20 cellular contexts compared by ENCODE assay signal in the genomic region with DNA sequence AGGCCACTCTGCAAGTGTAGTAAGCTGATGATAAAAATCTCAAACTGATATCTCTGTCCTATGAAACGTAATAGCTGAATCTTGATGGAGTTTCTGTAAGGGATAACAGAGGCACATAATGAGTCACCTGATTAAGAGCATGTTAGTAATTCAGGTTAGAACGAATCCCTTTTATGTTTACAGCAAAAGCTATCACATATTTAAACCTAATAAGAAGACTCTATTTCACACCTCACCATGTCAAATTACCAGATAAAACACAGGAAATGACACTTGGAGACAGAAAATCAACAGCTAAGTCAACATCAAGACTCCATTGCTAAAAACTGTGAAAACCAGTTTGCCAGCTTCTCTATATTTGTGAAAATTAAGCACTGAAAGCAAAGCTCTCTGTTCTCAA. TPM values are rescaled to one million over a fixed set of nuclear protein-coding genes. Genes with fewer than 3 reads are reported as not detected.
A peak's percentile ranks its signal among the peaks of the same experiment; 100 is the strongest.
DNase-seq lines count a peak whose midpoint lies in the region; ATAC-seq, FAIRE-seq and TF ChIP-seq lines count a peak whose summit lies in the region.
"Had no signal": no experiment of that assay in that cellular context is flagged by ENCODE, and none has a peak within 500 bp of the region (broad histone marks: within the 10 kb centered on the region; RNA-seq: fewer than 3 reads in every experiment).

No MANE protein-coding gene starts in this region.

- no peaks in the 10 kb centered on the region for H3K9me3 Mint-ChIP-seq in activated CD4-positive, alpha-beta T cell treated with anti-CD3 and anti-CD28 coated beads, Interleukin-2, amount 10 ng/mL, durations not matched to agents 7 days and 5 days
- no peaks in the 10 kb centered on the region for H3K9me3 Mint-ChIP-seq in T-cell
- H3K9me3 Mint-ChIP-seq: neural progenitor cell had no signal

- H3K9ac ChIP-seq in GM12878 (ENCODE audit: control insufficient read depth, insufficient read depth, low read length) = no peak overlapping the region
- H3K9ac ChIP-seq: neural progenitor cell had no signal

- peaks cover 29% of the 10 kb centered on the region for H3K36me3 Mint-ChIP-seq in activated CD4-positive, alpha-beta T cell treated with anti-CD3 and anti-CD28 coated beads, Interleukin-2, amount 10 ng/mL, durations not matched to agents 7 days and 5 days (ENCODE audit: low read depth)
- peaks cover 54% of the 10 kb centered on the region for H3K36me3 Mint-ChIP-seq in T-cell

- H3K9me3 ChIP-seq in GM12878 (replicated peaks; ENCODE audit: control insufficient read depth, insufficient read depth, low read length) = no peaks in the 10 kb centered on the region
- no peaks in the 10 kb centered on the region for H3K9me3 ChIP-seq in neutrophil
- H3K9me3 ChIP-seq: HAP-1 had no signal

- H3K4me1 Mint-ChIP-seq in activated CD4-positive, alpha-beta T cell treated with anti-CD3 and anti-CD28 coated beads, Interleukin-2, amount 10 ng/mL, durations not matched to agents 7 days and 5 days = peaks cover 12% of the 10 kb centered on the region
- H3K4me1 Mint-ChIP-seq in T-cell = peaks cover 4 to 58% (median 32%) of the 10 kb centered on the region in 3 donors
- H3K4me1 Mint-ChIP-seq: neural progenitor cell had no signal

- BruUV-seq in GM12878 (replicated peaks; lab: Mats Ljungman, UMichigan) = no TSS peak

- peak; percentile 54 for FAIRE-seq in GM12878 (lab: Jason Lieb, UNC)

- TF ChIP-seq POLR2A in GM12878 (IDR thresholded peaks at IDR 0.05; ENCODE audit: low read depth, low read length) = no peak

- no peak for TF ChIP-seq RAD21 in GM12878 (IDR thresholded peaks at IDR 0.05; ENCODE audit: insufficient read depth, low read depth, low read length)

- H3K4me2 ChIP-seq in GM12878 (ENCODE audit: control insufficient read depth, insufficient read depth) = no peak overlapping the region
- H3K4me2 ChIP-seq: neural progenitor cell had no signal

- H2AFZ ChIP-seq in GM12878 (ENCODE audit: control insufficient read depth, low read depth, low read length) = no peak overlapping the region
- H2AFZ ChIP-seq: neural progenitor cell had no signal

- no peak; a peak in 1 of 4 replicates for TF ChIP-seq EP300 in GM12878 (IDR thresholded peaks at IDR 0.05; ENCODE audit: borderline replicate concordance in 1 of 2, control insufficient read depth in 1 of 2, low read depth in 2 of 2, low read length in 2 of 2)

- POLR2A ChIA-PET in activated CD4-positive, alpha-beta T cell treated with anti-CD3 and anti-CD28 coated beads, Interleukin-2, amount 10 ng/mL, durations not matched to agents 7 days and 5 days (lab: Charles Lee) = no interaction called here
- POLR2A ChIA-PET in T-cell (lab: Charles Lee) = interaction anchor here in 1 of 2 donors (0.5 to 1.4 kb wide), 8 partner anchors 9 to 113 kb away, joined by 3 to 7 read pairs (median 4); partner anchors contain the start of genes APMAP and CST7
- POLR2A ChIA-PET in GM12878 (lab: Charles Lee) = interaction anchor here (1.2 kb wide), 1 partner anchor 243 kb away, joined by 3 read pairs; no protein-coding TSS in a partner anchor

- SMC1A ChIA-PET in GM12878 (lab: Charles Lee; ENCODE audit: uncharacterized antibody, unreplicated experiment) = no interaction called here

- RAD21 ChIA-PET in GM12878 (lab: Charles Lee; ENCODE audit: unreplicated experiment) = no interaction called here

- H3K4me3 ChIP-seq in GM12878 (no peak overlapping the region), neutrophil (ENCODE audit: low read depth in 1 of 2, low read length in 1 of 2) (no peak overlapping the region)
- H3K4me3 ChIP-seq: HAP-1, neural progenitor cell had no signal

- no peaks in the 10 kb centered on the region for H3K27me3 ChIP-seq in GM12878 (replicated peaks in 1 of 2; ENCODE audit: control insufficient read depth in 2 of 2, insufficient read depth in 2 of 2, low read length in 1 of 2)
- H3K27me3 ChIP-seq in neutrophil = no peaks in the 10 kb centered on the region
- H3K27me3 ChIP-seq: neural progenitor cell had no signal

- intact Hi-C loops in GM12878 (cut with micrococcal nuclease; ENCODE audit: unreplicated experiment) = no loop called here

- H3K27ac ChIP-seq in GM12878 (ENCODE audit: control insufficient read depth, insufficient read depth) (no peak overlapping the region), neutrophil (peak overlapping the region; percentile 68)
- H3K27ac ChIP-seq: neural progenitor cell had no signal

- CTCF ChIA-PET in activated CD4-positive, alpha-beta T cell treated with anti-CD3 and anti-CD28 coated beads, Interleukin-2, amount 10 ng/mL, durations not matched to agents 7 days and 5 days (lab: Charles Lee) = interaction anchor here (0.9 to 1.4 kb wide), 4 partner anchors 11 to 43 kb away, joined by 3 to 4 read pairs (median 3); partner anchors contain the start of gene CST7
- CTCF ChIA-PET in T-cell (lab: Charles Lee) (interaction anchor here (0.5 to 1.3 kb wide), 4 partner anchors 12 to 578 kb away, joined by 3 to 10 read pairs (median 4); partner anchors contain the start of gene CST7 (in 1 of the 2)), GM12878 (lab: Yijun Ruan, JAX) (interaction anchor here (0.6 to 2.2 kb wide), 4 partner anchors 17 to 76 kb away, joined by 3 to 7 read pairs (median 3); no protein-coding TSS in a partner anchor)

- in situ Hi-C loops in GM12878 (cut with MboI) = no loop called here

- peak overlapping the region; percentile 51 for H3K27ac Mint-ChIP-seq in activated CD4-positive, alpha-beta T cell treated with anti-CD3 and anti-CD28 coated beads, Interleukin-2, amount 10 ng/mL, durations not matched to agents 7 days and 5 days
- H3K27ac Mint-ChIP-seq in T-cell = peak overlapping the region; percentile 77 to 88
- H3K27ac Mint-ChIP-seq: neural progenitor cell had no signal

- H3K4me3 Mint-ChIP-seq in activated CD4-positive, alpha-beta T cell treated with anti-CD3 and anti-CD28 coated beads, Interleukin-2, amount 10 ng/mL, durations not matched to agents 7 days and 5 days = no peak overlapping the region
- no peak overlapping the region for H3K4me3 Mint-ChIP-seq in T-cell
- H3K4me3 Mint-ChIP-seq: neural progenitor cell had no signal

- no peak for DNase-seq in activated CD4-positive, alpha-beta T cell treated with anti-CD3 and anti-CD28 coated beads, Interleukin-2, amount 10 ng/mL, durations not matched to agents 7 days and 5 days
- no peak for DNase-seq in activated CD4-positive, alpha-beta T cell treated with anti-CD3 and anti-CD28 coated beads, Interleukin-2, amount 50 U/mL, for 4 hours
- DNase-seq in T-cell (no peak), GM12878 (ENCODE audit: low read depth, low spot score) (no peak), KG1 (lab: John Stamatoyannopoulos, UW) (no peak), NCI-H1417 treated with DMSO at 0.1 percent for 48 hours (lab: John Stamatoyannopoulos, UW) (no peak), DMS 273 treated with DMSO at 0.1 percent for 48 hours (lab: John Stamatoyannopoulos, UW) (no peak)
- DNase-seq: anterior cingulate cortex, COR-L47, kidney glomerular epithelial cell, NCI-H1436, NCI-H2227 treated with DMSO at 0.1 percent for 48 hours had no signal

- H3K79me2 ChIP-seq in GM12878 (ENCODE audit: control insufficient read depth, insufficient read depth, low read length) = no peaks in the 10 kb centered on the region

- no peaks in the 10 kb centered on the region for H4K20me1 ChIP-seq in GM12878 (ENCODE audit: control insufficient read depth, insufficient read depth)

- no peaks in the 10 kb centered on the region for H3K4me1 ChIP-seq in GM12878 (ENCODE audit: control insufficient read depth, insufficient read depth, low read length)
- H3K4me1 ChIP-seq in neutrophil (ENCODE audit: control insufficient read depth in 1 of 2, insufficient read depth in 1 of 2, low read depth in 1 of 2, low read length in 1 of 2) = peaks cover 0 to 5% of the 10 kb centered on the region in 2 experiments
- H3K4me1 ChIP-seq: HAP-1, neural progenitor cell had no signal

- ATAC-seq in T-cell (replicated peaks in 1 of 4) (peak in 3 of 4 experiments; percentile 34 to 77 (median 59)), GM12878 (no peak)
- ATAC-seq: Right ventricle myocardium inferior had no signal

- TF ChIP-seq CTCF in GM12878 (IDR thresholded peaks at IDR 0.05 in 2 of 3, conservative IDR thresholded peaks at IDR 0.05 in 1 of 3; ENCODE audit: control insufficient read depth in 2 of 3, extremely low read depth in 1 of 3, insufficient read depth in 1 of 3, low read depth in 3 of 3, low read length in 3 of 3) (no peak), neutrophil (IDR thresholded peaks at IDR 0.05) (no peak)

- WGBS in GM12878 (ENCODE audit: insufficient coverage, insufficient replicate concordance, low lambda C conversion rate, missing lambda C conversion rate) = 98% methylated on average over 2 of the region's 2 CpGs

- no peaks in the 10 kb centered on the region for H3K27me3 Mint-ChIP-seq in activated CD4-positive, alpha-beta T cell treated with anti-CD3 and anti-CD28 coated beads, Interleukin-2, amount 10 ng/mL, durations not matched to agents 7 days and 5 days
- H3K27me3 Mint-ChIP-seq in T-cell = no peaks in the 10 kb centered on the region

- peaks cover 2 to 14% of the 10 kb centered on the region in 2 experiments; a peak in 3 of 4 replicates for H3K36me3 ChIP-seq in GM12878 (ENCODE audit: control insufficient read depth in 2 of 2, insufficient read depth in 2 of 2, low read length in 1 of 2)
- H3K36me3 ChIP-seq in neutrophil = peaks cover 100% of the 10 kb centered on the region
- H3K36me3 ChIP-seq: neural progenitor cell had no signal

RNA-seq across cellular contexts. Expression of gene CST7, which starts 11.8 kb away (rescaled TPM):
- 10 to 100 TPM; 25.9 to 26.7 TPM for total RNA-seq in activated CD4-positive, alpha-beta T cell treated with anti-CD3 and anti-CD28 coated beads, Interleukin-2, amount 10 ng/mL, durations not matched to agents 7 days and 5 days
- 10 to 100 TPM; 22.8 to 92.0 (median 46.2) TPM for total RNA-seq in T-cell
- total RNA-seq in GM12878 (2013; cell fraction: nucleolus; rRNA removed) = not detected in 2 replicates
- not detected in 2 replicates for total RNA-seq in GM12878 (2014; rRNA removed)
- total RNA-seq in GM12878 (2014; rRNA removed; fragmentation: Illumina TruSeq; extraction: Trizol) = not detected in 2 replicates
- total RNA-seq in GM12878 (2021) = not detected in 2 replicates
- polyA plus RNA-seq in GM12878 (2011; ENCODE audit: low read depth) = not detected
- polyA plus RNA-seq in GM12878 (2011; rRNA removed) = 0.32 and 0.69 TPM in 2 replicates
- polyA plus RNA-seq in GM12878 (2011; cell fraction: cytosol; rRNA removed) = 0.57 and 0.96 TPM in 2 replicates
- 0.20 and 0.43 TPM in 2 replicates for polyA plus RNA-seq in GM12878 (2011; cell fraction: nucleus; rRNA removed)
- 0.34 TPM in 1 of 2 replicates, not detected in the other for polyA plus RNA-seq in GM12878 (2012)
- polyA plus RNA-seq in GM12878 (2014; fragmentation: Illumina TruSeq; extraction: Trizol) = not detected in 2 replicates
- polyA plus RNA-seq in GM12878 (2014; fragmentation: Nextera tagmentation; extraction: Ambion mirVana) = not detected
- polyA plus RNA-seq in GM12878 (2014; rRNA removed) = not detected in 2 replicates
- not detected for polyA plus RNA-seq in GM12878 (2016; fragmentation: Nextera tagmentation; extraction: Ambion mirVana)
- 0.62 TPM in 1 of 2 replicates, not detected in the other for polyA minus RNA-seq in GM12878 (2011; rRNA and poly(A)+ RNA removed)
- not detected in 2 replicates for polyA minus RNA-seq in GM12878 (2011; cell fraction: cytosol; rRNA and poly(A)+ RNA removed)
- polyA minus RNA-seq in GM12878 (2011; cell fraction: nucleus; rRNA and poly(A)+ RNA removed) = not detected in 2 replicates
- total RNA-seq: cerebellum, fibroblast of villous mesenchyme, HT-29, urinary bladder had no signal

RNA-seq across cellular contexts. Expression of gene APMAP, which starts 31.7 kb away (rescaled TPM):
- total RNA-seq in activated CD4-positive, alpha-beta T cell treated with anti-CD3 and anti-CD28 coated beads, Interleukin-2, amount 10 ng/mL, durations not matched to agents 7 days and 5 days = 10 to 100 TPM; 38.7 to 41.3 TPM
- total RNA-seq in T-cell = 10 to 100 TPM; 32.2 to 53.0 (median 49.8) TPM
- total RNA-seq in GM12878 (2013; cell fraction: nucleolus; rRNA removed) = 23.9 and 29.1 TPM in 2 replicates
- 32.5 and 34.7 TPM in 2 replicates for total RNA-seq in GM12878 (2014; rRNA removed)
- 29.3 and 31.2 TPM in 2 replicates for total RNA-seq in GM12878 (2014; rRNA removed; fragmentation: Illumina TruSeq; extraction: Trizol)
- 31.7 and 32.9 TPM in 2 replicates for total RNA-seq in GM12878 (2021)
- polyA plus RNA-seq in GM12878 (2011; ENCODE audit: low read depth) = 13.2 TPM
- polyA plus RNA-seq in GM12878 (2011; rRNA removed) = 33.6 and 34.9 TPM in 2 replicates
- polyA plus RNA-seq in GM12878 (2011; cell fraction: cytosol; rRNA removed) = 31.5 and 35.7 TPM in 2 replicates
- 29.7 and 34.5 TPM in 2 replicates for polyA plus RNA-seq in GM12878 (2011; cell fraction: nucleus; rRNA removed)
- polyA plus RNA-seq in GM12878 (2012) = 20.4 and 24.0 TPM in 2 replicates
- polyA plus RNA-seq in GM12878 (2014; fragmentation: Illumina TruSeq; extraction: Trizol) = 28.0 and 30.5 TPM in 2 replicates
- polyA plus RNA-seq in GM12878 (2014; fragmentation: Nextera tagmentation; extraction: Ambion mirVana) = 10 to 100 TPM; 12.1 to 22.3 TPM
- polyA plus RNA-seq in GM12878 (2014; rRNA removed) = 38.4 and 38.7 TPM in 2 replicates
- 10 to 100 TPM; 56.6 to 60.2 TPM for polyA plus RNA-seq in GM12878 (2016; fragmentation: Nextera tagmentation; extraction: Ambion mirVana)
- 13.4 and 15.9 TPM in 2 replicates for polyA minus RNA-seq in GM12878 (2011; rRNA and poly(A)+ RNA removed)
- 6.8 and 7.4 TPM in 2 replicates for polyA minus RNA-seq in GM12878 (2011; cell fraction: cytosol; rRNA and poly(A)+ RNA removed)
- polyA minus RNA-seq in GM12878 (2011; cell fraction: nucleus; rRNA and poly(A)+ RNA removed) = 7.0 and 8.7 TPM in 2 replicates

Comparison
In these comparisons a context has a peak if more than half of its experiments do, and no peak if none do; other contexts are left out.
1. RNA of gene CST7, which starts 11.8 kb away (total RNA-seq): 22.8 to 92.0 TPM in T-cell and 25.9 to 26.7 TPM in activated CD4-positive, alpha-beta T cell treated with anti-CD3 and anti-CD28 coated beads, Interleukin-2, amount 10 ng/mL, durations not matched to agents 7 days and 5 days; not detected in GM12878; every median in the first group is over 10 times any median in the second.